6 cellular contexts compared by ENCODE assay signal in the genomic region with DNA sequence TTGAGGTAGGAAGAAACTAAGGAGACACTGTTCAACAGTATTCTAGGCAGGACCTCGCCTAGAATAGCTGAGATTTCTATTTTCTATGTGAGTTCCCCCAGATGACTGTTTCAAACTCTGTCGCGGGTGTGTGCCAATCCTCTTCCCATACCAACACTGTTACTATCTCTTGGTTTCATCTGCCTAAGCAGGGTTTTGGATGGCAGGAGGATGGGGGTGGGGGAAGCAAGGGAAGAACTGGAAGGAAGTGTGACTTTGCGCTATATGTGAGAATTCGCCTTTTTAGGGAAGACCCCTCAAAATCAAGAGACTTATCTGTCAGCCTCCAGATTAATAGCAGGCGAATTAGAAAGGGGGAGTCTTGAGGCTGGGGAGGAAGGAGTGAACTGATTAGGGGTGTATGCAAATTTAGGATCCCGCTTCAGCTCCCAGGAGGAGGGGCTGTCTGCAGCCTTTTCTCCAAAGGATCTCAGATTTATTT. TPM values are rescaled to one million over a fixed set of nuclear protein-coding genes. Genes with fewer than 3 reads are reported as not detected.
DNase-seq lines count a peak whose midpoint lies in the region; ATAC-seq and TF ChIP-seq lines count a peak whose summit lies in the region.

No MANE protein-coding gene starts in this region.

- intact Hi-C loops in right cardiac atrium (cut with DNase I) = no loop called here

- no peaks in the 10 kb centered on the region for H3K27me3 Mint-ChIP-seq in type B pancreatic cell

- H3K4me3 Mint-ChIP-seq in type B pancreatic cell = peak overlapping the region; percentile 97

- peaks cover 10% of the 10 kb centered on the region for H3K36me3 Mint-ChIP-seq in type B pancreatic cell

- peaks cover under 1% of the 10 kb centered on the region; the same call in 1 of the 2 replicates for H3K36me3 ChIP-seq in SJCRH30

- H3K27me3 ChIP-seq in SJCRH30 (no peaks in the 10 kb centered on the region), right cardiac atrium (ENCODE audit: control insufficient read depth, insufficient read depth) (no peaks in the 10 kb centered on the region)

- WGBS in right cardiac atrium = 12% methylated on average over 7 of the region's 7 CpGs

- H3K27ac ChIP-seq in SJCRH30 = peak overlapping the region; percentile 39
- H3K27ac ChIP-seq in right cardiac atrium (ENCODE audit: low read length) = peak overlapping the region; percentile 62

- no peaks in the 10 kb centered on the region for H3K9me3 Mint-ChIP-seq in type B pancreatic cell

- H3K27ac Mint-ChIP-seq in type B pancreatic cell = peak overlapping the region; percentile 95

- no peak for TF ChIP-seq CTCF in type B pancreatic cell (conservative IDR thresholded peaks at IDR 0.05)

- ATAC-seq in GM21717 (IDR thresholded peaks at IDR 0.05; ENCODE audit: unreplicated experiment) = peak; percentile 3
- peak in 1 of 2 donors; percentile 1 for ATAC-seq in right cardiac atrium
- no peak for ATAC-seq in GM18520 (IDR thresholded peaks at IDR 0.05; ENCODE audit: unreplicated experiment)
- no peak for ATAC-seq in GM19351 (IDR thresholded peaks at IDR 0.05; ENCODE audit: unreplicated experiment)

- H3K4me1 ChIP-seq in SJCRH30 = peaks cover 5% of the 10 kb centered on the region; the same call in 1 of the 2 replicates
- peaks cover 4% of the 10 kb centered on the region for H3K4me1 ChIP-seq in right cardiac atrium (ENCODE audit: control insufficient read depth, insufficient read depth, low read length)

- DNase-seq in SJCRH30 (no peak), right cardiac atrium (no peak), type B pancreatic cell (ENCODE audit: extremely low spot score, unreplicated experiment) (no peak)

- H3K4me1 Mint-ChIP-seq in type B pancreatic cell (ENCODE audit: unreplicated experiment) = peaks cover 25% of the 10 kb centered on the region

- H3K9me3 ChIP-seq in SJCRH30 (replicated peaks) (no peaks in the 10 kb centered on the region), right cardiac atrium (ENCODE audit: control insufficient read depth, low read length) (no peaks in the 10 kb centered on the region)

- peak overlapping the region; percentile 72 for H3K4me3 ChIP-seq in SJCRH30
- H3K4me3 ChIP-seq in right cardiac atrium (ENCODE audit: low read length) = peak overlapping the region; percentile 66

RNA-seq across cellular contexts. Expression of a gene that starts 0.5 kb away (rescaled TPM):
- total RNA-seq in SJCRH30 (2014; rRNA removed; shearing (Covaris generic)) = 34.6 and 37.3 TPM in 2 replicates
- 10 to 100 TPM; 31.9 to 46.9 (median 38.5) TPM for total RNA-seq in right cardiac atrium
- 71.4 TPM for polyA plus RNA-seq in right cardiac atrium
- total RNA-seq in type B pancreatic cell (ENCODE audit: low replicate concordance) = 63.6 and 63.7 TPM in 2 replicates

RNA-seq across cellular contexts. Expression of a gene that starts 3.5 kb away (rescaled TPM):
- total RNA-seq in SJCRH30 (2014; rRNA removed; shearing (Covaris generic)) = 90.8 and 95.6 TPM in 2 replicates
- 10 to 100 TPM; 44.5 to 54.9 (median 49.3) TPM for total RNA-seq in right cardiac atrium
- polyA plus RNA-seq in right cardiac atrium = 35.0 TPM
- 44.8 and 50.6 TPM in 2 replicates for total RNA-seq in type B pancreatic cell (ENCODE audit: low replicate concordance)

RNA-seq across cellular contexts. Expression of a gene that starts 53.4 kb away (rescaled TPM):
- 96.4 and 103 TPM in 2 replicates for total RNA-seq in SJCRH30 (2014; rRNA removed; shearing (Covaris generic))
- 10 to 100 TPM; 47.9 to 89.2 (median 74.4) TPM for total RNA-seq in right cardiac atrium
- polyA plus RNA-seq in right cardiac atrium = 72.4 TPM
- 43.3 and 48.9 TPM in 2 replicates for total RNA-seq in type B pancreatic cell (ENCODE audit: low replicate concordance)

RNA-seq across cellular contexts. Expression of a gene that starts 55.3 kb away (rescaled TPM):
- total RNA-seq in SJCRH30 (2014; rRNA removed; shearing (Covaris generic)) = 35.3 and 39.8 TPM in 2 replicates
- 10 to 100 TPM; 13.7 to 21.1 (median 19.3) TPM for total RNA-seq in right cardiac atrium
- polyA plus RNA-seq in right cardiac atrium = 19.8 TPM
- 33.8 and 34.4 TPM in 2 replicates for total RNA-seq in type B pancreatic cell (ENCODE audit: low replicate concordance)
